In genomic region chr7:42218248-42218647, GRCh38 we compare ENCODE assay signal across 26 cellular contexts. TPM values are rescaled to one million over a fixed set of nuclear protein-coding genes. Genes with fewer than 3 reads are reported as not detected.
DNase-seq lines count a peak whose midpoint lies in the region; ATAC-seq, FAIRE-seq and TF ChIP-seq lines count a peak whose summit lies in the region.
"Had no signal": no experiment of that assay in that cellular context is flagged by ENCODE, and none has a peak within 500 bp of the region (broad histone marks: within the 10 kb centered on the region; RNA-seq: fewer than 3 reads in every experiment).

No MANE protein-coding gene starts in this region.

- no peak for TF ChIP-seq CTCF in GM23338 (conservative IDR thresholded peaks at IDR 0.05; ENCODE audit: low read depth in 2 of 2)
- no peak for TF ChIP-seq CTCF in brain (conservative IDR thresholded peaks at IDR 0.05)
- TF ChIP-seq CTCF in keratinocyte (optimal IDR thresholded peaks at IDR 0.05 in 1 of 3, IDR thresholded peaks at IDR 0.05 in 1 of 3, conservative IDR thresholded peaks at IDR 0.05 in 1 of 3; ENCODE audit: extremely low read depth in 1 of 3, insufficient read depth in 2 of 3, low read length in 3 of 3), result no peak
- TF ChIP-seq CTCF in neural progenitor cell (IDR thresholded peaks at IDR 0.05), result no peak

- no peaks in the 10 kb centered on the region for H4K20me1 ChIP-seq in GM23338 (replicated peaks; ENCODE audit: insufficient read depth)
- H4K20me1 ChIP-seq in keratinocyte (ENCODE audit: control insufficient read depth, extremely low read depth, insufficient read depth, low read length), result no peaks in the 10 kb centered on the region
- peaks cover 67% of the 10 kb centered on the region for H4K20me1 ChIP-seq in neural progenitor cell (ENCODE audit: low read depth)

- no peak for FAIRE-seq in keratinocyte (lab: Jason Lieb, UNC)
- FAIRE-seq: A204.1, GM19239 had no signal

- peak overlapping the region; percentile 63 for H3K27ac Mint-ChIP-seq in GM23338
- peak overlapping the region in 3 of 5 experiments; percentile 16 to 31 (median 20) for H3K27ac Mint-ChIP-seq in brain
- peak overlapping the region; percentile 86 for H3K27ac Mint-ChIP-seq in neural progenitor cell
- H3K27ac Mint-ChIP-seq: CD8-positive, alpha-beta memory T cell; H9; HFFc6 had no signal

- H3K4me3 Mint-ChIP-seq in GM23338, result no peak overlapping the region
- H3K4me3 Mint-ChIP-seq in brain, result peak overlapping the region in 3 of 5 experiments; percentile 2 to 25 (median 16)
- H3K4me3 Mint-ChIP-seq in neural progenitor cell, result no peak overlapping the region
- H3K4me3 Mint-ChIP-seq: CD8-positive, alpha-beta memory T cell; H9; HFFc6 had no signal

- H3K79me2 ChIP-seq in GM23338 (replicated peaks; ENCODE audit: insufficient read depth) (peaks cover 25% of the 10 kb centered on the region), keratinocyte (ENCODE audit: control insufficient read depth, insufficient read depth, low read length) (peaks cover 15% of the 10 kb centered on the region), neural progenitor cell (ENCODE audit: low read depth) (peaks cover 94% of the 10 kb centered on the region)

- intact Hi-C loops in head of caudate nucleus (cut with DNase I), result no loop called here

- H3F3A ChIP-seq in GM23338 (replicated peaks; ENCODE audit: low read depth), result peaks cover 7% of the 10 kb centered on the region; the same call in 1 of the 2 replicates
- H3F3A ChIP-seq in neural progenitor cell (ENCODE audit: low read depth), result peaks cover 74% of the 10 kb centered on the region

- H3K9me3 ChIP-seq in keratinocyte (ENCODE audit: control insufficient read depth, low read depth, low read length) (no peaks in the 10 kb centered on the region), neural progenitor cell (ENCODE audit: low read depth) (no peaks in the 10 kb centered on the region)
- H3K9me3 ChIP-seq: Peyer's patch had no signal

- H3K4me1 Mint-ChIP-seq in GM23338 (peaks cover 89% of the 10 kb centered on the region), brain (peaks cover 90% of the 10 kb centered on the region), neural progenitor cell (peaks cover 97% of the 10 kb centered on the region)
- H3K4me1 Mint-ChIP-seq: CD8-positive, alpha-beta memory T cell had no signal

- H3K27me3 ChIP-seq in GM23338 (ENCODE audit: insufficient read depth) (no peaks in the 10 kb centered on the region), keratinocyte (ENCODE audit: control insufficient read depth, extremely low read depth, insufficient read depth, low read length) (no peaks in the 10 kb centered on the region), neural progenitor cell (no peaks in the 10 kb centered on the region)
- H3K27me3 ChIP-seq: Peyer's patch had no signal

- H3K36me3 ChIP-seq in GM23338 (ENCODE audit: insufficient read depth) (no peaks in the 10 kb centered on the region), keratinocyte (ENCODE audit: control insufficient read depth in 2 of 2, extremely low read depth in 1 of 2, insufficient read depth in 2 of 2, low read length in 2 of 2) (peaks cover 2% of the 10 kb centered on the region in 2 experiments), neural progenitor cell (peaks cover 15% of the 10 kb centered on the region)
- H3K36me3 ChIP-seq: Peyer's patch had no signal

- ATAC-seq in GM23338, result no peak

- H3K9me3 Mint-ChIP-seq in GM23338 (no peaks in the 10 kb centered on the region), brain (peaks cover 0 to 3% (median 0%) of the 10 kb centered on the region in 5 experiments), neural progenitor cell (no peaks in the 10 kb centered on the region)
- H3K9me3 Mint-ChIP-seq: H9, HFFc6 had no signal

- dilution Hi-C loops in keratinocyte (cut with MboI; ENCODE audit: extremely low pct_ligation_motif_present, low sequenced_read_pairs), result no loop called here

- DNase-seq in GM23338 (ENCODE audit: low spot score), result no peak
- no peak for DNase-seq in keratinocyte (ENCODE audit: low read depth, low spot score)
- DNase-seq in neural progenitor cell (ENCODE audit: low spot score), result no peak
- no peak for DNase-seq in DMS 273 (lab: John Stamatoyannopoulos, UW; ENCODE audit: unreplicated experiment)
- DNase-seq in head of caudate nucleus, result no peak
- DNase-seq in GOT3 (lab: John Stamatoyannopoulos, UW), result no peak
- DNase-seq in dermis blood vessel endothelial cell, result no peak
- DNase-seq: CD8-positive, alpha-beta memory T cell; EL; GF-D8; H9; HFFc6; KG1; NCI-H1092 treated with DMSO at 0.1 percent for 48 hours; NCI-H1436 treated with DMSO at 0.1 percent for 48 hours; NCI-H1930; NCI-H446; NCI-H526; Peyer's patch had no signal

- H3K4me3 ChIP-seq in GM23338 (no peak overlapping the region), keratinocyte (ENCODE audit: control insufficient read depth in 2 of 3, extremely low read depth in 1 of 3, insufficient read depth in 2 of 3, low read depth in 1 of 3, low read length in 3 of 3) (peak overlapping the region in 2 of 3 experiments; percentile 34 to 41), neural progenitor cell (no peak overlapping the region)
- H3K4me3 ChIP-seq: Peyer's patch had no signal

- H3K27ac ChIP-seq in GM23338 (ENCODE audit: low read depth), result no peak overlapping the region
- peak overlapping the region; percentile 87 for H3K27ac ChIP-seq in keratinocyte (ENCODE audit: control insufficient read depth, insufficient read depth, low read length)
- H3K27ac ChIP-seq in neural progenitor cell, result peak overlapping the region; percentile 30
- H3K27ac ChIP-seq: C4-2B, HL-60, Peyer's patch had no signal

- no peaks in the 10 kb centered on the region for H3K9me1 ChIP-seq in keratinocyte (ENCODE audit: control insufficient read depth, extremely low read depth, insufficient read depth, low read length)

- H3K4me2 ChIP-seq in GM23338 (no peak overlapping the region), keratinocyte (ENCODE audit: control insufficient read depth, extremely low read depth, insufficient read depth, low read depth, low read length) (peak overlapping the region; percentile 76), neural progenitor cell (peak overlapping the region; percentile 2)

- peak overlapping the region; percentile 62 for H3K9ac ChIP-seq in keratinocyte (ENCODE audit: control insufficient read depth, extremely low read depth, insufficient read depth, low read length)
- H3K9ac ChIP-seq in neural progenitor cell, result no peak overlapping the region

- H3K27me3 Mint-ChIP-seq in GM23338 (ENCODE audit: insufficient read depth, low read depth, poor library complexity) (peaks cover 4% of the 10 kb centered on the region), brain (peaks cover 5% of the 10 kb centered on the region), neural progenitor cell (ENCODE audit: insufficient read depth, low read depth) (no peaks in the 10 kb centered on the region)

- peaks cover 61% of the 10 kb centered on the region for H3K4me1 ChIP-seq in GM23338 (ENCODE audit: insufficient read depth)
- H3K4me1 ChIP-seq in keratinocyte (ENCODE audit: control insufficient read depth, extremely low read depth, insufficient read depth, low read length), result peaks cover 32% of the 10 kb centered on the region
- H3K4me1 ChIP-seq in neural progenitor cell, result peaks cover 99% of the 10 kb centered on the region
- H3K4me1 ChIP-seq: Peyer's patch had no signal

- H2AFZ ChIP-seq in GM23338 (no peak overlapping the region), keratinocyte (ENCODE audit: control insufficient read depth, low read length) (no peak overlapping the region), neural progenitor cell (replicated peaks) (no peak overlapping the region)

- no peaks in the 10 kb centered on the region for H3K9me2 ChIP-seq in GM23338 (ENCODE audit: insufficient read depth)

- H3K36me3 Mint-ChIP-seq in GM23338 (ENCODE audit: low read depth) (peaks cover 10% of the 10 kb centered on the region; the same call in 2 of the 3 replicates), brain (peaks cover 25% of the 10 kb centered on the region), neural progenitor cell (peaks cover 38% of the 10 kb centered on the region)
- H3K36me3 Mint-ChIP-seq: CD8-positive, alpha-beta memory T cell had no signal

TF ChIP-seq in GM23338, 12 proteins besides CTCF, POLR2A, EP300 and RAD21 (continues in another document):
- TF ChIP-seq ZNF114 (CRISPR knock-in tag; IDR thresholded peaks at IDR 0.05), result no peak

RNA-seq across cellular contexts. Expression of gene GLI3, which starts 18.8 kb away (rescaled TPM):
- 17.0 and 17.9 TPM in 2 replicates for total RNA-seq in GM23338 (2014; rRNA removed; shearing (Covaris generic))
- 16.1 and 23.5 TPM in 2 replicates for polyA plus RNA-seq in GM23338 (2016; fragmentation: Nextera tagmentation; extraction: Ambion mirVana)
- 1.2 TPM for polyA plus RNA-seq in brain (ENCODE audit: insufficient read depth, low read depth, low replicate concordance)
- 2.0 to 3.7 TPM (median 3.6 TPM) in 3 replicates for polyA plus RNA-seq in keratinocyte
- polyA plus RNA-seq in keratinocyte (2011; ENCODE audit: low read depth), result 2.1 TPM
- polyA plus RNA-seq in keratinocyte (2011; cell fraction: cytosol; rRNA removed), result 4.2 and 4.3 TPM in 2 replicates
- 10.5 and 13.0 TPM in 2 replicates for polyA plus RNA-seq in keratinocyte (2011; cell fraction: nucleus; rRNA removed)
- 3.5 and 5.1 TPM in 2 replicates for polyA plus RNA-seq in keratinocyte (2012; ENCODE audit: low replicate concordance)
- 14.7 to 24.0 TPM (median 15.6 TPM) in 3 replicates for polyA minus RNA-seq in keratinocyte
- polyA minus RNA-seq in keratinocyte (2011; cell fraction: cytosol; rRNA and poly(A)+ RNA removed), result 8.2 TPM
- 13.1 and 21.2 TPM in 2 replicates for polyA minus RNA-seq in keratinocyte (2011; cell fraction: nucleus; rRNA and poly(A)+ RNA removed)
- total RNA-seq in neural progenitor cell (ENCODE audit: low replicate concordance), result 32.0 and 33.0 TPM in 2 replicates
- total RNA-seq in dermis blood vessel endothelial cell, result 1.0 and 1.6 TPM in 2 replicates
- total RNA-seq: HT-29, OCI-LY7 had no signal

Comparison
In these comparisons a context has a peak if more than half of its experiments do, and no peak if none do; other contexts are left out.
1. H3K4me3 ChIP-seq: peak in keratinocyte (2 of 3); none in GM23338 (single experiment) and neural progenitor cell (single experiment).
2. H3K27ac Mint-ChIP-seq: peak in every context shown above with its lines; median percentile 86 in neural progenitor cell; 63 in GM23338; 20 in brain.
3. H3K4me3 Mint-ChIP-seq: peak in brain (3 of 5); none in GM23338 (single experiment) and neural progenitor cell (single experiment).